In the genomic region with DNA sequence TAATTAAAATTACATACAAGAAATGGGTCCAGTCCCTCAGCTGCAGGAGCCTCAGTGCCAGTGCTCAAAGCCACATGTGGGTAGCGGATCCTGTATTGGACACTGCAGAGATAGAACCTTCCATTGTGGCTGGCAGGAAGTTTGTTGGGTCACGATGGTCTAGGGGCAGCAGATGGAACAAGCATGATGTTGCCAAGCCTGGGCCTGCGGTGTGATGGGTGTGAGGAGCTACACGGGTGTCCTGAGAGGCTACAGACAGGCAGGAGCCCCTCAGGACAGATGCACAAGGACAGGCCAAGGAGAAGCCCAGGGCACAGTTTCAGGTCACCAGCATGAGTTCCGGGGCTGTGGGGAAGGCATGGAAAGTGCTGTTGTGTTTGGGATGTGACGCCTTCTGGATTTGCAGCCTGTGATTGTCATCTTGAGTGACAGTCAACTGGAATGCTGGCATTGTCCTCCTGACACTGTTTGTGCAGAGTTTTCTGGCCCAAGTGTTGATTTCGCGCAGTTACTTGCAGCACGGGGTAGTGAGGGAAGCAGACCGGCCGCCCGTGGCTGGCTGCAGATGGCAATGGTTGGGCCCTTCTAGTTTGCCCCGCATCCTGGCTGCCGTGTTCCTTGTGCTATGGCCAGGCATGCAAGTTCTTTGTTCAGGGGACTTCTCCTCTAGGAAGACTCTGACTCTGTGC, we compare ENCODE assay signal across 13 cellular contexts.
"Had no signal": no experiment of that assay in that cellular context is flagged by ENCODE, and none has a peak within 500 bp of the region (broad histone marks: within the 10 kb centered on the region; RNA-seq: fewer than 3 reads in every experiment).

No MANE protein-coding gene starts in this region.

- ATAC-seq: activated CD8-positive, alpha-beta memory T cell treated with anti-CD3 and anti-CD28 coated beads, Interleukin-2, amount 10 ng/mL, durations not matched to agents 7 days and 5 days; left colon; naive thymus-derived CD4-positive, alpha-beta T cell had no signal

- DNase-seq: activated CD4-positive, alpha-beta T cell treated with anti-CD3 and anti-CD28 coated beads, Interleukin-2, amount 50 U/mL, for 1 hour; activated CD8-positive, alpha-beta memory T cell treated with anti-CD3 and anti-CD28 coated beads, Interleukin-2, amount 10 ng/mL, durations not matched to agents 7 days and 5 days; activated effector memory CD4-positive, alpha-beta T cell treated with anti-CD3 and anti-CD28 coated beads, Interleukin-2, amount 50 U/mL, for 16 hours; activated T-cell treated with anti-CD3 and anti-CD28 coated beads, Interleukin-2, amount 50 U/mL, for 24 hours; caudate nucleus; dermis blood vessel endothelial cell; immature natural killer cell; naive thymus-derived CD4-positive, alpha-beta T cell; stimulated activated CD4-positive, alpha-beta T cell treated with anti-CD3 and anti-CD28 coated beads, Interleukin-2, amount 100 ng/mL, for 48 hours had no signal

- H3K27ac Mint-ChIP-seq: activated CD8-positive, alpha-beta memory T cell treated with anti-CD3 and anti-CD28 coated beads, Interleukin-2, amount 10 ng/mL, durations not matched to agents 7 days and 5 days; activated T-cell treated with anti-CD3 and anti-CD28 coated beads, Interleukin-2, amount 50 U/mL, for 24 hours; stimulated activated naive CD8-positive, alpha-beta T cell treated with anti-CD3 and anti-CD28 coated beads, Interleukin-15, Interleukin-2, amounts not matched to agents 100 ng/mL and 50 ng/mL, for 24 hours had no signal

- H3K36me3 ChIP-seq: prostate gland had no signal

- H3K36me3 Mint-ChIP-seq: activated CD8-positive, alpha-beta memory T cell treated with anti-CD3 and anti-CD28 coated beads, Interleukin-2, amount 10 ng/mL, durations not matched to agents 7 days and 5 days had no signal

- H3K4me3 Mint-ChIP-seq: activated CD8-positive, alpha-beta memory T cell treated with anti-CD3 and anti-CD28 coated beads, Interleukin-2, amount 10 ng/mL, durations not matched to agents 7 days and 5 days; activated T-cell treated with anti-CD3 and anti-CD28 coated beads, Interleukin-2, amount 50 U/mL, for 24 hours; naive thymus-derived CD4-positive, alpha-beta T cell; stimulated activated naive CD8-positive, alpha-beta T cell treated with anti-CD3 and anti-CD28 coated beads, Interleukin-15, Interleukin-2, amounts not matched to agents 100 ng/mL and 50 ng/mL, for 24 hours had no signal

- H3K27me3 Mint-ChIP-seq: activated CD8-positive, alpha-beta memory T cell treated with anti-CD3 and anti-CD28 coated beads, Interleukin-2, amount 10 ng/mL, durations not matched to agents 7 days and 5 days; activated T-cell treated with anti-CD3 and anti-CD28 coated beads, Interleukin-2, amount 50 U/mL, for 24 hours; naive thymus-derived CD4-positive, alpha-beta T cell; stimulated activated naive CD8-positive, alpha-beta T cell treated with anti-CD3 and anti-CD28 coated beads, Interleukin-15, Interleukin-2, amounts not matched to agents 100 ng/mL and 50 ng/mL, for 24 hours had no signal

- H3K27ac ChIP-seq: prostate gland had no signal

- H3K9me3 ChIP-seq: prostate gland had no signal

- H3K4me1 ChIP-seq: prostate gland had no signal

- H3K4me3 ChIP-seq: lung, prostate gland had no signal

- H3K9me3 Mint-ChIP-seq: activated T-cell treated with anti-CD3 and anti-CD28 coated beads, Interleukin-2, amount 50 U/mL, for 24 hours; immature natural killer cell; stimulated activated naive CD8-positive, alpha-beta T cell treated with anti-CD3 and anti-CD28 coated beads, Interleukin-15, Interleukin-2, amounts not matched to agents 100 ng/mL and 50 ng/mL, for 24 hours had no signal
